ENCODE assay signal across 8 cellular contexts in genomic region chr15:92617197-92618037, GRCh38. TPM values are rescaled to one million over a fixed set of nuclear protein-coding genes. Genes with fewer than 3 reads are reported as not detected.
DNase-seq lines count a peak whose midpoint lies in the region; ATAC-seq and TF ChIP-seq lines count a peak whose summit lies in the region.

No MANE protein-coding gene starts in this region.

- no peaks in the 10 kb centered on the region for H3K27me3 ChIP-seq in adrenal gland
- H3K27me3 ChIP-seq in transverse colon = no peaks in the 10 kb centered on the region

- H3K4me1 ChIP-seq in adrenal gland (replicated peaks in 1 of 2) = peaks cover 0 to 8% of the 10 kb centered on the region in 2 donors
- peaks cover 3 to 38% (median 34%) of the 10 kb centered on the region in 4 donors for H3K4me1 ChIP-seq in transverse colon

- in situ Hi-C loops in transverse colon (cut with MboI; ENCODE audit: low pct_ligation_motif_present in 1 of 4, low pct_unique_long_range_greater_than_20kb in 1 of 4, low sequenced_read_pairs in 3 of 4) = no loop called here

- no peak overlapping the region for H3K27ac ChIP-seq in adrenal gland
- peak overlapping the region; percentile 70 to 77 (median 75) for H3K27ac ChIP-seq in transverse colon

- DNase-seq in M059J (ENCODE audit: low read depth) = peak; percentile 75
- peak in 5 of 7 donors; percentile 8 to 66 (median 42) for DNase-seq in adrenal gland
- DNase-seq in left lobe of liver (ENCODE audit: low spot score) = peak; percentile 96
- DNase-seq in transverse colon = peak; percentile 71
- DNase-seq in SKM-1 treated with dmso at 0.1 percent for 144 hours (lab: John Stamatoyannopoulos, UW; ENCODE audit: unreplicated experiment) = no peak

- H3K4me3 ChIP-seq in adrenal gland (no peak overlapping the region), transverse colon (no peak overlapping the region)

- TF ChIP-seq EP300 in transverse colon (IDR thresholded peaks at IDR 0.05; ENCODE audit: low read depth) = peak; percentile 20

- H3K9me3 ChIP-seq in adrenal gland (replicated peaks in 1 of 3) (no peaks in the 10 kb centered on the region), transverse colon (no peaks in the 10 kb centered on the region)

- H3K36me3 ChIP-seq in adrenal gland (replicated peaks in 1 of 2) = no peaks in the 10 kb centered on the region
- H3K36me3 ChIP-seq in transverse colon = no peaks in the 10 kb centered on the region

- intact Hi-C loops in adrenal gland (cut with DNase I) = no loop called here
- intact Hi-C loops in transverse colon (cut with DNase I; ENCODE audit: low total_unique reads) = loop anchor here (10.0 kb wide), 1 partner anchor 47 kb away; no protein-coding TSS in a partner anchor

- ATAC-seq in left lobe of liver = peak; percentile 88
- no peak for ATAC-seq in HG03039 (IDR thresholded peaks at IDR 0.05; ENCODE audit: unreplicated experiment)
- ATAC-seq in GM18519 (IDR thresholded peaks at IDR 0.05; ENCODE audit: low FRiP score, unreplicated experiment) = no peak
- ATAC-seq in GM21447 (IDR thresholded peaks at IDR 0.05; ENCODE audit: unreplicated experiment) = no peak

- WGBS in adrenal gland, 4 donors = 73 to 82% (median 77%) methylated on average over 19 to 24 of the region's 24 CpGs
- WGBS in transverse colon (ENCODE audit: low coverage in 1 of 2), 2 donors = 55 to 58% methylated on average over 7 to 24 of the region's 24 CpGs

- TF ChIP-seq POLR2A in adrenal gland (IDR thresholded peaks at IDR 0.05) (no peak), transverse colon (IDR thresholded peaks at IDR 0.05) (no peak)

- no peak for TF ChIP-seq CTCF in adrenal gland (IDR thresholded peaks at IDR 0.05)
- TF ChIP-seq CTCF in transverse colon (IDR thresholded peaks at IDR 0.05) = no peak

RNA-seq across cellular contexts. Expression of gene FAM174B, which starts 38.2 kb away (rescaled TPM):
- 19.9 and 20.1 TPM in 2 replicates for total RNA-seq in M059J (2014; rRNA removed; shearing (Covaris generic))
- 10 to 100 TPM in 5 of 8 donors, 1 to 10 TPM in 3; 3.7 to 14.3 (median 10.6) TPM for total RNA-seq in adrenal gland
- polyA plus RNA-seq in adrenal gland = 10 to 100 TPM in 1 of 3 donors, 1 to 10 TPM in 2; 7.7 to 16.4 (median 8.1) TPM
- 4.3 TPM for total RNA-seq in left lobe of liver
- 10 to 100 TPM; 15.4 to 75.2 (median 18.3) TPM for total RNA-seq in transverse colon

Comparison
In these comparisons a context has a peak if more than half of its experiments do, and no peak if none do; other contexts are left out.
1. H3K27ac ChIP-seq: peak in transverse colon (4 of 4); none in adrenal gland (0 of 5).